ENCODE assay signal across 13 cellular contexts in genomic region chr15:86691091-86691490, GRCh38.
DNase-seq lines count a peak whose midpoint lies in the region; ATAC-seq and TF ChIP-seq lines count a peak whose summit lies in the region.
"Had no signal": no experiment of that assay in that cellular context is flagged by ENCODE, and none has a peak within 500 bp of the region (broad histone marks: within the 10 kb centered on the region; RNA-seq: fewer than 3 reads in every experiment).

No MANE protein-coding gene starts in this region.

- no TSS peak for BruUV-seq in PC-9 (replicated peaks; lab: Mats Ljungman, UMichigan)

- H3K9me2 ChIP-seq in SK-N-SH (no peaks in the 10 kb centered on the region), Karpas-422 (replicated peaks; ENCODE audit: insufficient read depth, low read length) (no peaks in the 10 kb centered on the region), PC-9 (ENCODE audit: insufficient read depth) (no peaks in the 10 kb centered on the region)

- peak; percentile 64 for TF ChIP-seq RAD21 in SK-N-SH (IDR thresholded peaks at IDR 0.05; ENCODE audit: low read length)

- no peak for TF ChIP-seq EP300 in SK-N-SH (IDR thresholded peaks at IDR 0.05; ENCODE audit: borderline replicate concordance in 1 of 2, low read depth in 1 of 2, low read length in 1 of 2)

- H3K9me3 ChIP-seq in SK-N-SH (no peaks in the 10 kb centered on the region), thyroid gland (no peaks in the 10 kb centered on the region), Karpas-422 (ENCODE audit: low read length) (peaks cover 3% of the 10 kb centered on the region), PC-9 (ENCODE audit: insufficient read depth, low read depth) (no peaks in the 10 kb centered on the region)

- DNase-seq in SK-N-SH: no peak
- DNase-seq in NCI-H82 (lab: John Stamatoyannopoulos, UW): peak; percentile 60
- DNase-seq in globus pallidus (ENCODE audit: low spot score): peak; percentile 13
- peak; percentile 9 to 11 for DNase-seq in thyroid gland
- DNase-seq in Karpas-422: no peak
- DNase-seq in PC-9: no peak
- DNase-seq: activated T-cell treated with anti-CD3 and anti-CD28 coated beads, Interleukin-2, amount 50 U/mL, for 24 hours; NCI-H2029 treated with DMSO at 0.1 percent for 48 hours; trophoblast cell had no signal

- H3K9ac ChIP-seq in SK-N-SH (no peak overlapping the region), Karpas-422 (ENCODE audit: low read length) (no peak overlapping the region)
- H3K9ac ChIP-seq: parathyroid adenoma had no signal

- CTCF ChIA-PET in SK-N-SH (lab: Yijun Ruan, JAX) (interaction anchor here (0.6 to 1.9 kb wide), 14 partner anchors 9 to 1584 kb away, joined by 3 to 8 read pairs (median 3); no protein-coding TSS in a partner anchor), PC-9 (lab: Charles Lee) (no interaction called here)

- H3K36me3 ChIP-seq in SK-N-SH (replicated peaks in 1 of 2; ENCODE audit: control insufficient read depth in 1 of 2, insufficient read depth in 2 of 2, low read length in 1 of 2): no peaks in the 10 kb centered on the region
- H3K36me3 ChIP-seq in thyroid gland: no peaks in the 10 kb centered on the region
- H3K36me3 ChIP-seq in Karpas-422 (ENCODE audit: insufficient read depth, low read length): no peaks in the 10 kb centered on the region
- no peaks in the 10 kb centered on the region for H3K36me3 ChIP-seq in PC-9 (ENCODE audit: low read depth)

- no peak overlapping the region for H2AFZ ChIP-seq in SK-N-SH (ENCODE audit: low read depth)
- H2AFZ ChIP-seq in Karpas-422 (ENCODE audit: low read length): no peak overlapping the region
- H2AFZ ChIP-seq in PC-9: no peak overlapping the region
- H2AFZ ChIP-seq: parathyroid adenoma had no signal

- TF ChIP-seq POLR2A in thyroid gland (IDR thresholded peaks at IDR 0.05): no peak

- H3K4me3 ChIP-seq in SK-N-SH (ENCODE audit: low read depth in 2 of 2, low read length in 1 of 2): no peak overlapping the region
- H3K4me3 ChIP-seq in thyroid gland (replicated peaks in 1 of 3): no peak overlapping the region
- no peak overlapping the region for H3K4me3 ChIP-seq in Karpas-422 (ENCODE audit: low read length)
- no peak overlapping the region for H3K4me3 ChIP-seq in PC-9
- H3K4me3 ChIP-seq: coronary artery had no signal

- no peak overlapping the region for H3K4me2 ChIP-seq in SK-N-SH
- H3K4me2 ChIP-seq in Karpas-422 (ENCODE audit: low read depth, low read length, poor library complexity, severe bottlenecking): no peak overlapping the region
- no peak overlapping the region for H3K4me2 ChIP-seq in PC-9

- POLR2A ChIA-PET in SK-N-SH (lab: Yijun Ruan, JAX) (no interaction called here), PC-9 (lab: Charles Lee; ENCODE audit: unreplicated experiment) (no interaction called here)

- H4K20me1 ChIP-seq in SK-N-SH (ENCODE audit: insufficient read depth) (no peaks in the 10 kb centered on the region), Karpas-422 (ENCODE audit: insufficient read depth, low read depth, low read length) (no peaks in the 10 kb centered on the region), PC-9 (ENCODE audit: insufficient read depth) (no peaks in the 10 kb centered on the region; the same call in 1 of the 2 replicates)

- intact Hi-C loops in thyroid gland (cut with DNase I) (no loop called here), PC-9 (cut with micrococcal nuclease; ENCODE audit: unreplicated experiment) (no loop called here)

- TF ChIP-seq CTCF in SK-N-SH (IDR thresholded peaks at IDR 0.05) (peak; percentile 42), thyroid gland (IDR thresholded peaks at IDR 0.05) (peak in 3 of 6 experiments; percentile 37 to 43 (median 43)), PC-9 (conservative IDR thresholded peaks at IDR 0.05) (no peak; the same call in 1 of the 2 replicates)

- H3F3A ChIP-seq in SK-N-SH (replicated peaks; ENCODE audit: insufficient read depth) (no peaks in the 10 kb centered on the region), PC-9 (ENCODE audit: insufficient read depth, low read depth) (no peaks in the 10 kb centered on the region)

- H3K79me2 ChIP-seq in SK-N-SH (ENCODE audit: insufficient read depth) (no peaks in the 10 kb centered on the region), Karpas-422 (ENCODE audit: low read length) (no peaks in the 10 kb centered on the region), PC-9 (ENCODE audit: low read depth) (no peaks in the 10 kb centered on the region)
- H3K79me2 ChIP-seq: parathyroid adenoma had no signal

- H3K4me1 ChIP-seq in SK-N-SH (ENCODE audit: control insufficient read depth in 1 of 2, insufficient read depth in 2 of 2, low read depth in 1 of 2, low read length in 1 of 2) (no peaks in the 10 kb centered on the region), thyroid gland (no peaks in the 10 kb centered on the region), Karpas-422 (ENCODE audit: low read length) (no peaks in the 10 kb centered on the region), PC-9 (replicated peaks; ENCODE audit: insufficient read depth) (no peaks in the 10 kb centered on the region)
- H3K4me1 ChIP-seq: parathyroid adenoma had no signal

- WGBS in SK-N-SH (ENCODE audit: low lambda C conversion rate): 18% methylated on average over 2 of the region's 2 CpGs
- 36 to 41% methylated on average over 2 of the region's 2 CpGs for WGBS in thyroid gland, 2 donors

- H3K27ac ChIP-seq in SK-N-SH (ENCODE audit: low read depth in 2 of 2, low read length in 1 of 2) (peak overlapping the region in 1 of 2 experiments; percentile 48; a peak in 1 of 4 replicates), thyroid gland (no peak overlapping the region), Karpas-422 (ENCODE audit: low read length) (no peak overlapping the region), PC-9 (no peak overlapping the region)
- H3K27ac ChIP-seq: coronary artery, parathyroid adenoma had no signal

- ATAC-seq in SK-N-SH treated with all-trans-retinoic acid at 6 μM for 48 hours: no peak
- ATAC-seq in HG03439 (IDR thresholded peaks at IDR 0.05; ENCODE audit: unreplicated experiment): no peak

- H3K27me3 ChIP-seq in SK-N-SH (ENCODE audit: insufficient read depth) (no peaks in the 10 kb centered on the region), thyroid gland (no peaks in the 10 kb centered on the region), Karpas-422 (ENCODE audit: low read length) (no peaks in the 10 kb centered on the region), PC-9 (ENCODE audit: insufficient read depth, low read depth) (no peaks in the 10 kb centered on the region)

TF ChIP-seq in SK-N-SH, 30 proteins besides CTCF, POLR2A, EP300 and RAD21:
- no peak for TF ChIP-seq FOSL2 (IDR thresholded peaks at IDR 0.05; ENCODE audit: borderline replicate concordance, low read depth)
- TF ChIP-seq TAF1 (IDR thresholded peaks at IDR 0.05; ENCODE audit: borderline replicate concordance, low read depth, low read length): no peak
- TF ChIP-seq, protein P1, sequence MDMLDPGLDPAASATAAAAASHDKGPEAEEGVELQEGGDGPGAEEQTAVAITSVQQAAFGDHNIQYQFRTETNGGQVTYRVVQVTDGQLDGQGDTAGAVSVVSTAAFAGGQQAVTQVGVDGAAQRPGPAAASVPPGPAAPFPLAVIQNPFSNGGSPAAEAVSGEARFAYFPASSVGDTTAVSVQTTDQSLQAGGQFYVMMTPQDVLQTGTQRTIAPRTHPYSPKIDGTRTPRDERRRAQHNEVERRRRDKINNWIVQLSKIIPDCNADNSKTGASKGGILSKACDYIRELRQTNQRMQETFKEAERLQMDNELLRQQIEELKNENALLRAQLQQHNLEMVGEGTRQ (IDR thresholded peaks at IDR 0.05; ENCODE audit: borderline replicate concordance, low read depth, low read length): no peak
- TF ChIP-seq, protein P2, sequence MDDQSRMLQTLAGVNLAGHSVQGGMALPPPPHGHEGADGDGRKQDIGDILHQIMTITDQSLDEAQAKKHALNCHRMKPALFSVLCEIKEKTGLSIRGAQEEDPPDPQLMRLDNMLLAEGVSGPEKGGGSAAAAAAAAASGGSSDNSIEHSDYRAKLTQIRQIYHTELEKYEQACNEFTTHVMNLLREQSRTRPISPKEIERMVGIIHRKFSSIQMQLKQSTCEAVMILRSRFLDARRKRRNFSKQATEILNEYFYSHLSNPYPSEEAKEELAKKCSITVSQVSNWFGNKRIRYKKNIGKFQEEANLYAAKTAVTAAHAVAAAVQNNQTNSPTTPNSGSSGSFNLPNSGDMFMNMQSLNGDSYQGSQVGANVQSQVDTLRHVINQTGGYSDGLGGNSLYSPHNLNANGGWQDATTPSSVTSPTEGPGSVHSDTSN (IDR thresholded peaks at IDR 0.05): no peak
- no peak for TF ChIP-seq NFIC (IDR thresholded peaks at IDR 0.05; ENCODE audit: borderline replicate concordance)
- peak; percentile 40; the same call in 1 of the 2 replicates for TF ChIP-seq SMC3 (IDR thresholded peaks at IDR 0.05; ENCODE audit: low read depth, low read length)
TF ChIP-seq in SK-N-SH: peak in this region for 1.

TF ChIP-seq in SK-N-SH treated with all-trans-retinoic acid at 6 μM for 48 hours, 23 proteins besides CTCF, POLR2A, EP300 and RAD21 (continues in another document):
- TF ChIP-seq GLIS3 (CRISPR knock-in tag; IDR thresholded peaks at IDR 0.05): no peak
- no peak for TF ChIP-seq ESRRG (CRISPR knock-in tag; IDR thresholded peaks at IDR 0.05)
- no peak for TF ChIP-seq BACH2 (CRISPR knock-in tag; IDR thresholded peaks at IDR 0.05; ENCODE audit: borderline replicate concordance)
- TF ChIP-seq PATZ1 (CRISPR knock-in tag; IDR thresholded peaks at IDR 0.05; ENCODE audit: borderline replicate concordance): no peak
- no peak for TF ChIP-seq ZNF70 (CRISPR knock-in tag; IDR thresholded peaks at IDR 0.05)
- no peak for TF ChIP-seq RARB (CRISPR knock-in tag; IDR thresholded peaks at IDR 0.05)
- no peak for TF ChIP-seq TOX (CRISPR knock-in tag; IDR thresholded peaks at IDR 0.05; ENCODE audit: borderline replicate concordance)
- no peak for TF ChIP-seq ISL1 (CRISPR knock-in tag; IDR thresholded peaks at IDR 0.05)

Comparison
In these comparisons a context has a peak if more than half of its experiments do, and no peak if none do; other contexts are left out.
1. DNase-seq: peak in NCI-H82 (single experiment), globus pallidus (single experiment) and thyroid gland (2 of 2); none in SK-N-SH (single experiment), Karpas-422 (single experiment) and PC-9 (0 of 2).